In the genomic region with DNA sequence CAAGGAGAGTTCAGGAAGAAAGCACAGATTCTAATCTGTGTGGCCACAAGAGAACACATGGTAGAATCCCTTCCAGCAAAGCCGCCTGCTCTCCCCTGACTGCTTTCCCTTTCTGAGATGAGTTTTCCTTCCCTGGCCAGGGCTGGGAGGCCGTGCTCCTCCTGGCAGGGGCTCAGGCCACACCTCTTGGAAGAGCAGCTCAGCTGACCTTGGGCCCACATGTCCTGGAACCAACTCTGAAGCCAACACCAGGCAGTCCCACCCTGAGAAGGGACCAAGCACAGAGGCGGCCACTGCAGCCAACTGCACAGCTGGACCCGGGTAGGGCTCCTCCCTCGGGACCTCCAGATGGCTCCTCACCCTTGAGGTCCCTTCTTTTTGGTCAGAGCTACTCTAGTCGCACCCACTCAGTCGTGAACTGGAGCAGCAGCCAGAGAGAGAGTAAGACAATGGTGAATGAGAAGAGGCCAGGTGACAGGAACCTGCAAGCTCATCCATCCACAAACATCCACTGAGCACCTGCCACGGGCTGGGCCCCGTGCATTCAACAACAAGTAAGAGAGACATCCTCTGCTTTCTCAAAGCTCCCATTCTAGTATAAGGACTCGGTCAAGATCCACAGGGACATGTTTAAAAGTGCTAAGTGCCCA, we compare ENCODE assay signal across 9 cellular contexts. TPM values are rescaled to one million over a fixed set of nuclear protein-coding genes. Genes with fewer than 3 reads are reported as not detected.
DNase-seq lines count a peak whose midpoint lies in the region; ATAC-seq, FAIRE-seq and TF ChIP-seq lines count a peak whose summit lies in the region.
"Had no signal": no experiment of that assay in that cellular context is flagged by ENCODE, and none has a peak within 500 bp of the region (broad histone marks: within the 10 kb centered on the region; RNA-seq: fewer than 3 reads in every experiment).

No MANE protein-coding gene starts in this region.

- intact Hi-C loops in kidney (cut with DNase I): no loop called here

- peaks cover 94 to 96% of the 10 kb centered on the region in 2 donors for H3K4me1 ChIP-seq in kidney (ENCODE audit: control insufficient read depth in 1 of 2, insufficient read depth in 1 of 2, low read depth in 1 of 2, low read length in 2 of 2)

- peaks cover 32 to 64% of the 10 kb centered on the region in 2 donors for H3K36me3 Mint-ChIP-seq in stimulated activated naive B cell treated with anti-CD40 and anti-IgM and Interleukin-4, amounts not matched to agents 10 μg/mL and 1 μg/mL and 100 μg/mL, for 72 hours

- no peak overlapping the region for H3K4me3 Mint-ChIP-seq in stimulated activated naive B cell treated with anti-CD40 and anti-IgM and Interleukin-4, amounts not matched to agents 10 μg/mL and 1 μg/mL and 100 μg/mL, for 72 hours

- no peaks in the 10 kb centered on the region for H3K36me3 ChIP-seq in kidney (ENCODE audit: control insufficient read depth in 1 of 2, insufficient read depth in 2 of 2, low read length in 2 of 2)

- no peaks in the 10 kb centered on the region for H3K9me3 Mint-ChIP-seq in stimulated activated naive B cell treated with anti-CD40 and anti-IgM and Interleukin-4, amounts not matched to agents 10 μg/mL and 1 μg/mL and 100 μg/mL, for 72 hours

- H3K27ac ChIP-seq in kidney (ENCODE audit: low read depth in 2 of 2, low read length in 2 of 2): peak overlapping the region; percentile 63 to 69

- peaks cover 81 to 99% of the 10 kb centered on the region in 2 donors for H3K4me1 Mint-ChIP-seq in stimulated activated naive B cell treated with anti-CD40 and anti-IgM and Interleukin-4, amounts not matched to agents 10 μg/mL and 1 μg/mL and 100 μg/mL, for 72 hours

- no peak for FAIRE-seq in kidney (lab: Jason Lieb, UNC)
- FAIRE-seq: endometrium had no signal

- no peaks in the 10 kb centered on the region for H3K27me3 Mint-ChIP-seq in stimulated activated naive B cell treated with anti-CD40 and anti-IgM and Interleukin-4, amounts not matched to agents 10 μg/mL and 1 μg/mL and 100 μg/mL, for 72 hours

- ATAC-seq in stimulated activated naive B cell treated with anti-CD40 and anti-IgM and Interleukin-4, amounts not matched to agents 10 μg/mL and 1 μg/mL and 100 μg/mL, for 72 hours (replicated peaks): no peak
- no peak for ATAC-seq in HG03196 (IDR thresholded peaks at IDR 0.05; ENCODE audit: unreplicated experiment)

- H3K27ac Mint-ChIP-seq in stimulated activated naive B cell treated with anti-CD40 and anti-IgM and Interleukin-4, amounts not matched to agents 10 μg/mL and 1 μg/mL and 100 μg/mL, for 72 hours: peak overlapping the region; percentile 98

- DNase-seq in NCI-H187 (lab: John Stamatoyannopoulos, UW) (peak; percentile 19 to 38), amniotic epithelial cell (ENCODE audit: low read depth) (peak; percentile 62), kidney (peak; percentile 91), iPS-NIHi11 (ENCODE audit: low spot score) (no peak), SW 1271 (lab: John Stamatoyannopoulos, UW) (no peak)
- DNase-seq in stimulated activated naive B cell treated with anti-CD40 and anti-IgM and Interleukin-4, amounts not matched to agents 10 μg/mL and 1 μg/mL and 100 μg/mL, for 72 hours: no peak
- DNase-seq in activated CD8-positive, alpha-beta memory T cell treated with anti-CD3 and anti-CD28 coated beads for 24 hours: no peak

- no peak overlapping the region for H3K4me3 ChIP-seq in kidney (ENCODE audit: low read length in 2 of 2)

- H3K9ac ChIP-seq in kidney (ENCODE audit: low read length in 2 of 2): peak overlapping the region in 1 of 2 donors; percentile 52

- no peaks in the 10 kb centered on the region for H3K9me3 ChIP-seq in kidney (ENCODE audit: control insufficient read depth in 1 of 2, low read length in 2 of 2)

- no peak for TF ChIP-seq CTCF in kidney (IDR thresholded peaks at IDR 0.05; ENCODE audit: borderline replicate concordance, extremely low read depth, insufficient read depth)

RNA-seq across cellular contexts. Expression of gene FAM53B, which starts 40.3 kb away (rescaled TPM):
- 30.0 TPM for total RNA-seq in kidney
- 11.8 TPM for polyA plus RNA-seq in kidney (ENCODE audit: insufficient read depth, low read depth, low replicate concordance)

Comparison
In these comparisons a context has a peak if more than half of its experiments do, and no peak if none do; other contexts are left out.
1. DNase-seq: peak in NCI-H187 (2 of 2), amniotic epithelial cell (single experiment) and kidney (single experiment); none in stimulated activated naive B cell treated with anti-CD40 and anti-IgM and Interleukin-4, amounts not matched to agents 10 μg/mL and 1 μg/mL and 100 μg/mL, for 72 hours (single experiment), iPS-NIHi11 (single experiment), activated CD8-positive, alpha-beta memory T cell treated with anti-CD3 and anti-CD28 coated beads for 24 hours (single experiment) and SW 1271 (0 of 2).